In genomic region chr12:89350260-89350659, GRCh38 we compare ENCODE assay signal across 8 cellular contexts. TPM values are rescaled to one million over a fixed set of nuclear protein-coding genes. Genes with fewer than 3 reads are reported as not detected.
DNase-seq lines count a peak whose midpoint lies in the region; ATAC-seq, FAIRE-seq and TF ChIP-seq lines count a peak whose summit lies in the region.

No MANE protein-coding gene starts in this region.

- H3K27ac ChIP-seq in CD4-positive, alpha-beta memory T cell (ENCODE audit: low read depth, low read length) = no peak overlapping the region
- peak overlapping the region; percentile 83 for H3K27ac ChIP-seq in endothelial cell of umbilical vein (ENCODE audit: insufficient read depth, low read depth, low read length)
- H3K27ac ChIP-seq in neuronal stem cell (replicated peaks; ENCODE audit: low read length) = no peak overlapping the region

- dilution Hi-C loops in endothelial cell of umbilical vein (cut with MboI; ENCODE audit: extremely low pct_ligation_motif_present, low sequenced_read_pairs) = no loop called here

- ATAC-seq in HG02973 (IDR thresholded peaks at IDR 0.05; ENCODE audit: unreplicated experiment) (no peak), GM18870 (IDR thresholded peaks at IDR 0.05; ENCODE audit: unreplicated experiment) (no peak), GM21737 (IDR thresholded peaks at IDR 0.05; ENCODE audit: unreplicated experiment) (no peak)

- H3K9me3 Mint-ChIP-seq in CD4-positive, alpha-beta memory T cell = peaks cover 0 to 1% (median 0%) of the 10 kb centered on the region in 8 donors

- no peak overlapping the region for H3K23ac ChIP-seq in neuronal stem cell (ENCODE audit: low read depth, low read length, poor library complexity)

- FAIRE-seq in endothelial cell of umbilical vein (lab: Jason Lieb, UNC) = no peak

- no peak overlapping the region for H2BK120ac ChIP-seq in neuronal stem cell (ENCODE audit: low read depth, low read length)

- H3K18ac ChIP-seq in neuronal stem cell (ENCODE audit: low read length) = no peak overlapping the region

- H3K36me3 Mint-ChIP-seq in CD4-positive, alpha-beta memory T cell = peaks cover 0 to 8% of the 10 kb centered on the region in 2 donors

- TF ChIP-seq POLR2A in endothelial cell of umbilical vein (IDR thresholded peaks at IDR 0.05; ENCODE audit: low read depth, low read length) = no peak

- H2BK15ac ChIP-seq in neuronal stem cell (ENCODE audit: low read length) = no peak overlapping the region

- H4K20me1 ChIP-seq in endothelial cell of umbilical vein (replicated peaks; ENCODE audit: control insufficient read depth, extremely low read depth, insufficient read depth, low read length) = no peaks in the 10 kb centered on the region

- no CpG with 5 or more reads among the region's 8 CpGs for WGBS in neuronal stem cell (ENCODE audit: extremely low coverage in 2 of 2, insufficient read length in 2 of 2, insufficient replicate concordance in 1 of 2), 2 donors

- TF ChIP-seq CTCF in endothelial cell of umbilical vein (IDR thresholded peaks at IDR 0.05; ENCODE audit: extremely low read depth in 1 of 2, insufficient read depth in 1 of 2, low read depth in 1 of 2, low read length in 2 of 2) = no peak

- BruUV-seq in endothelial cell of umbilical vein (replicated peaks; lab: Mats Ljungman, UMichigan) = TSS peak; percentile 64

- no peak overlapping the region for H2BK12ac ChIP-seq in neuronal stem cell (ENCODE audit: low read length)

- no peak overlapping the region for H3K4ac ChIP-seq in neuronal stem cell (ENCODE audit: low read length)

- POLR2A ChIA-PET in CD4-positive, alpha-beta memory T cell (lab: Charles Lee; ENCODE audit: partially characterized antibody) = interaction anchor here (1.3 to 2.7 kb wide), 2 partner anchors 106 to 359 kb away, joined by 4 to 16 read pairs; partner anchors contain the start of gene ATP2B1
- POLR2A ChIA-PET in endothelial cell of umbilical vein (lab: Charles Lee) = interaction anchor here (1.2 to 1.8 kb wide), 3 partner anchors 101 to 333 kb away, joined by 4 read pairs; no protein-coding TSS in a partner anchor

- H3K9ac ChIP-seq in NT2/D1 (ENCODE audit: insufficient read length, low read depth) (no peak overlapping the region), endothelial cell of umbilical vein (replicated peaks; ENCODE audit: extremely low read depth, insufficient read depth, low read length) (peak overlapping the region; percentile 96), neuronal stem cell (ENCODE audit: low read depth, low read length, poor library complexity) (no peak overlapping the region)

- no peaks in the 10 kb centered on the region for H3K27me3 Mint-ChIP-seq in CD4-positive, alpha-beta memory T cell

- no peaks in the 10 kb centered on the region for H3K27me3 ChIP-seq in CD4-positive, alpha-beta memory T cell (ENCODE audit: insufficient read depth, low read length)
- H3K27me3 ChIP-seq in NT2/D1 (ENCODE audit: insufficient read depth, insufficient read length) = peaks cover 81% of the 10 kb centered on the region
- H3K27me3 ChIP-seq in endothelial cell of umbilical vein (ENCODE audit: control insufficient read depth in 2 of 2, insufficient read depth in 2 of 2, low read length in 2 of 2) = no peaks in the 10 kb centered on the region
- H3K27me3 ChIP-seq in neuronal stem cell (ENCODE audit: control insufficient read depth in 3 of 3, insufficient read depth in 3 of 3, low read depth in 1 of 3, low read length in 3 of 3) = peaks cover 0 to 17% (median 0%) of the 10 kb centered on the region in 3 experiments

- H2BK5ac ChIP-seq in neuronal stem cell (ENCODE audit: low read length) = no peak overlapping the region

- H3K4me2 ChIP-seq in endothelial cell of umbilical vein (ENCODE audit: insufficient read depth, low read length) (peak overlapping the region; percentile 95), neuronal stem cell (ENCODE audit: insufficient read depth, low read length, poor library complexity, severe bottlenecking) (peak overlapping the region; percentile 98)

- H3K14ac ChIP-seq in neuronal stem cell (ENCODE audit: low read length) = no peak overlapping the region

- no peak overlapping the region for H4K91ac ChIP-seq in neuronal stem cell (ENCODE audit: low read depth, low read length, poor library complexity)

- peak overlapping the region in 3 of 7 donors; percentile 83 to 94 (median 90) for H3K27ac Mint-ChIP-seq in CD4-positive, alpha-beta memory T cell

- H3K79me2 ChIP-seq in endothelial cell of umbilical vein (ENCODE audit: control insufficient read depth, insufficient read depth, low read length) = peaks cover 50% of the 10 kb centered on the region

- H3K9me1 ChIP-seq in endothelial cell of umbilical vein (replicated peaks; ENCODE audit: control insufficient read depth, extremely low read depth, insufficient read depth, low read length) = no peaks in the 10 kb centered on the region

- peaks cover 43 to 80% (median 53%) of the 10 kb centered on the region in 4 donors for H3K4me1 Mint-ChIP-seq in CD4-positive, alpha-beta memory T cell

- H3K4me3 Mint-ChIP-seq in CD4-positive, alpha-beta memory T cell = peak overlapping the region; percentile 87 to 98 (median 92)

- CTCF ChIA-PET in CD4-positive, alpha-beta memory T cell (lab: Charles Lee; ENCODE audit: partially characterized antibody) = interaction anchor here (1.4 kb wide), 1 partner anchor 331 kb away, joined by 4 read pairs; no protein-coding TSS in a partner anchor
- CTCF ChIA-PET in endothelial cell of umbilical vein (lab: Charles Lee) = interaction anchor here (1.0 to 7.3 kb wide), 5 partner anchors 101 to 331 kb away, joined by 3 to 163 read pairs (median 3); no protein-coding TSS in a partner anchor

- H4K8ac ChIP-seq in neuronal stem cell (ENCODE audit: low read depth, low read length) = no peak overlapping the region

- peaks cover 4% of the 10 kb centered on the region for H3K79me1 ChIP-seq in neuronal stem cell (ENCODE audit: low read depth, low read length)

- no peaks in the 10 kb centered on the region for H3K36me3 ChIP-seq in CD4-positive, alpha-beta memory T cell (ENCODE audit: insufficient read depth, low read length)
- H3K36me3 ChIP-seq in NT2/D1 (ENCODE audit: insufficient read depth, insufficient read length, low read length) (peaks cover 11% of the 10 kb centered on the region), endothelial cell of umbilical vein (ENCODE audit: control insufficient read depth in 2 of 2, extremely low read depth in 1 of 2, insufficient read depth in 2 of 2, low read length in 2 of 2) (peaks cover 13 to 29% of the 10 kb centered on the region in 2 experiments), neuronal stem cell (replicated peaks in 1 of 2; ENCODE audit: control insufficient read depth in 2 of 2, insufficient read depth in 2 of 2, low read length in 2 of 2) (peaks cover 0 to 44% of the 10 kb centered on the region in 2 donors)

- H3K4me1 ChIP-seq in CD4-positive, alpha-beta memory T cell (ENCODE audit: insufficient read depth, low read length) = peaks cover 71% of the 10 kb centered on the region
- H3K4me1 ChIP-seq in NT2/D1 (ENCODE audit: insufficient read depth, insufficient read length) (peaks cover 10% of the 10 kb centered on the region), endothelial cell of umbilical vein (ENCODE audit: control insufficient read depth, extremely low read depth, insufficient read depth, low read length) (peaks cover 58% of the 10 kb centered on the region), neuronal stem cell (ENCODE audit: control insufficient read depth in 2 of 2, insufficient read depth in 1 of 2, low read depth in 1 of 2, low read length in 2 of 2) (peaks cover 29 to 43% of the 10 kb centered on the region in 2 donors)

- DNase-seq in CD4-positive, alpha-beta memory T cell = no peak
- DNase-seq in NT2/D1 (ENCODE audit: low read depth, low spot score) = no peak
- DNase-seq in endothelial cell of umbilical vein (ENCODE audit: low read depth, low spot score) = peak; percentile 25
- DNase-seq in neuronal stem cell (ENCODE audit: low spot score) = no peak
- no peak for DNase-seq in foreskin melanocyte

- H2AK5ac ChIP-seq in neuronal stem cell (ENCODE audit: low read depth, low read length) = peak overlapping the region; percentile 78

- H3K4me3 ChIP-seq in CD4-positive, alpha-beta memory T cell (ENCODE audit: low read length in 2 of 2) = peak overlapping the region; percentile 70 to 83
- H3K4me3 ChIP-seq in NT2/D1 (ENCODE audit: insufficient read length, low read depth) = peak overlapping the region; percentile 69
- H3K4me3 ChIP-seq in endothelial cell of umbilical vein (replicated peaks in 1 of 3; ENCODE audit: insufficient read depth in 1 of 3, low read depth in 1 of 3, low read length in 3 of 3) = peak overlapping the region; percentile 72 to 97 (median 90)
- peak overlapping the region; percentile 88 to 91 for H3K4me3 ChIP-seq in neuronal stem cell (ENCODE audit: low read length in 2 of 2)

- intact Hi-C loops in CD4-positive, alpha-beta memory T cell (cut with micrococcal nuclease) = loop anchor here (5.0 kb wide), 4 partner anchors 47 to 1208 kb away; partner anchors contain the start of genes CEP290 and TMTC3
- intact Hi-C loops in endothelial cell of umbilical vein (cut with micrococcal nuclease) = loop anchor here (5.0 kb wide), 1 partner anchor 403 kb away; no protein-coding TSS in a partner anchor

- H2AFZ ChIP-seq in endothelial cell of umbilical vein (ENCODE audit: low read depth, low read length) (no peak overlapping the region), neuronal stem cell (ENCODE audit: low read length) (no peak overlapping the region)

- H3K9me3 ChIP-seq in CD4-positive, alpha-beta memory T cell (ENCODE audit: control insufficient read depth in 1 of 2, low read length in 2 of 2) = no peaks in the 10 kb centered on the region
- H3K9me3 ChIP-seq in NT2/D1 (ENCODE audit: insufficient read depth, low read length) = no peaks in the 10 kb centered on the region
- H3K9me3 ChIP-seq in endothelial cell of umbilical vein (replicated peaks; ENCODE audit: control insufficient read depth, insufficient read depth, low read length) = no peaks in the 10 kb centered on the region
- H3K9me3 ChIP-seq in neuronal stem cell (replicated peaks in 1 of 2; ENCODE audit: control insufficient read depth in 2 of 2, insufficient read depth in 1 of 2, low read depth in 1 of 2, low read length in 2 of 2) = no peaks in the 10 kb centered on the region

TF ChIP-seq in endothelial cell of umbilical vein, 7 proteins besides CTCF, POLR2A, EP300 and RAD21 (continues in another document):
- TF ChIP-seq GATA2 (IDR thresholded peaks at IDR 0.05; ENCODE audit: insufficient read depth, insufficient read length, low read depth, low read length) = no peak

RNA-seq across cellular contexts. Expression of gene DUSP6, which starts 2.0 kb away (rescaled TPM):
- total RNA-seq in CD4-positive, alpha-beta memory T cell = 1 to 10 TPM in 1 of 2 experiments, under 1 TPM in 1; 0.90 to 1.9 TPM
- polyA plus RNA-seq in CD4-positive, alpha-beta memory T cell = 1 to 10 TPM; 1.4 to 2.2 TPM
- total RNA-seq in endothelial cell of umbilical vein = 148 and 200 TPM in 2 replicates
- 149 and 171 TPM in 2 replicates for polyA plus RNA-seq in endothelial cell of umbilical vein
- 139 and 150 TPM in 2 replicates for polyA plus RNA-seq in endothelial cell of umbilical vein (2011; cell fraction: cytosol; rRNA removed)
- polyA plus RNA-seq in endothelial cell of umbilical vein (2011; cell fraction: nucleus; rRNA removed) = 438 and 510 TPM in 2 replicates
- polyA plus RNA-seq in endothelial cell of umbilical vein (2012) = 142 and 205 TPM in 2 replicates
- 318 and 353 TPM in 2 replicates for polyA minus RNA-seq in endothelial cell of umbilical vein
- 2.6 TPM for polyA minus RNA-seq in endothelial cell of umbilical vein (2011; cell fraction: cytosol; rRNA and poly(A)+ RNA removed)
- polyA minus RNA-seq in endothelial cell of umbilical vein (2011; cell fraction: nucleus; rRNA and poly(A)+ RNA removed) = 428 and 523 TPM in 2 replicates
- 22.5 TPM for polyA plus RNA-seq in neuronal stem cell (2013, experiment 1 of 2)
- polyA plus RNA-seq in neuronal stem cell (2013, experiment 2 of 2) = 21.8 TPM

Comparison
In these comparisons a context has a peak if more than half of its experiments do, and no peak if none do; other contexts are left out.
1. RNA of gene DUSP6, which starts 2.0 kb away (total RNA-seq): 148 to 200 TPM in endothelial cell of umbilical vein; 0.90 to 1.9 TPM in CD4-positive, alpha-beta memory T cell; every median in the first group is over 10 times any median in the second.
2. Peak in every context shown above with its lines, with median percentiles within 50 percentile points of each other: H3K4me3 ChIP-seq.